8 cellular contexts compared by ENCODE assay signal in genomic region chr17:57257911-57258885, GRCh38. TPM values are rescaled to one million over a fixed set of nuclear protein-coding genes. Genes with fewer than 3 reads are reported as not detected.
DNase-seq lines count a peak whose midpoint lies in the region; ATAC-seq and TF ChIP-seq lines count a peak whose summit lies in the region.

No MANE protein-coding gene starts in this region.

- H3K9ac ChIP-seq in HUES48 (ENCODE audit: low read depth, low read length): peak overlapping the region; percentile 41

- intact Hi-C loops in ascending aorta (cut with DNase I): loop anchor here (2.0 to 5.0 kb wide), 7 partner anchors 99 to 1976 kb away; partner anchors contain the start of genes DYNLL2, MRPS23 and SRSF1

- H3K4me3 ChIP-seq in HUES48 (ENCODE audit: low read depth, low read length): peak overlapping the region; percentile 58
- H3K4me3 ChIP-seq in ascending aorta: peak overlapping the region; percentile 92 to 93
- H3K4me3 ChIP-seq in thoracic aorta: peak overlapping the region; percentile 91

- H3K4me1 ChIP-seq in HUES48 (ENCODE audit: control insufficient read depth, insufficient read depth, low read length) (peaks cover 53% of the 10 kb centered on the region), ascending aorta (peaks cover 5% of the 10 kb centered on the region in 2 donors), thoracic aorta (ENCODE audit: control insufficient read depth in 1 of 2, low read depth in 2 of 2) (peaks cover 0 to 16% of the 10 kb centered on the region in 2 donors)

- H3K27ac ChIP-seq in HUES48 (ENCODE audit: low read depth, low read length) (peak overlapping the region; percentile 76), ascending aorta (peak overlapping the region in 1 of 2 donors; percentile 1), thoracic aorta (no peak overlapping the region)

- no peak for ATAC-seq in thoracic aorta (ENCODE audit: insufficient number of reproducible peaks, low FRiP score, low read depth)
- no peak for ATAC-seq in HG03378 (IDR thresholded peaks at IDR 0.05; ENCODE audit: unreplicated experiment)

- TF ChIP-seq CTCF in ascending aorta (IDR thresholded peaks at IDR 0.05): no peak
- TF ChIP-seq CTCF in thoracic aorta (IDR thresholded peaks at IDR 0.05): no peak

- DNase-seq in CD1c-positive myeloid dendritic cell (ENCODE audit: extremely low spot score) (peak; percentile 6), ascending aorta (ENCODE audit: low spot score in 2 of 2) (no peak), left kidney (ENCODE audit: low read depth, low spot score) (peak; percentile 78), thoracic aorta (ENCODE audit: low spot score) (no peak), NCI-H1436 (lab: John Stamatoyannopoulos, UW) (no peak), G401 (ENCODE audit: low spot score) (no peak)

- in situ Hi-C loops in G401 (cut with HindIII; ENCODE audit: low sequenced_read_pairs): no loop called here

- H3K27me3 ChIP-seq in HUES48 (ENCODE audit: control insufficient read depth, insufficient read depth, low read length): peaks cover 23% of the 10 kb centered on the region
- no peaks in the 10 kb centered on the region for H3K27me3 ChIP-seq in ascending aorta
- H3K27me3 ChIP-seq in thoracic aorta (replicated peaks; ENCODE audit: insufficient read depth): no peaks in the 10 kb centered on the region

- H3K36me3 ChIP-seq in HUES48 (ENCODE audit: control insufficient read depth, insufficient read depth, low read length): peaks cover 20% of the 10 kb centered on the region
- H3K36me3 ChIP-seq in ascending aorta: peaks cover 0 to 10% of the 10 kb centered on the region in 2 donors
- H3K36me3 ChIP-seq in thoracic aorta: peaks cover 6% of the 10 kb centered on the region

- H3K9me3 ChIP-seq in HUES48 (ENCODE audit: control insufficient read depth, insufficient read depth, low read length) (no peaks in the 10 kb centered on the region), ascending aorta (no peaks in the 10 kb centered on the region), thoracic aorta (no peaks in the 10 kb centered on the region)

RNA-seq across cellular contexts. Expression of gene MSI2, which starts 1.9 kb away (rescaled TPM):
- total RNA-seq in ascending aorta (11.7 TPM), thoracic aorta (10 to 100 TPM; 32.1 to 46.2 TPM)
- 48.1 and 75.0 TPM in 2 replicates for total RNA-seq in G401 (2014; rRNA removed; shearing (Covaris generic))

Comparison
In these comparisons a context has a peak if more than half of its experiments do, and no peak if none do; other contexts are left out.
1. DNase-seq: peak in CD1c-positive myeloid dendritic cell (single experiment) and left kidney (single experiment); none in ascending aorta (0 of 2), thoracic aorta (single experiment), NCI-H1436 (single experiment) and G401 (single experiment).
2. Peak in every context shown above with its lines, with median percentiles within 50 percentile points of each other: H3K4me3 ChIP-seq.